Comparison of ENCODE assay signal across 10 cellular contexts in genomic region chr9:94169978-94170377, GRCh38.
DNase-seq lines count a peak whose midpoint lies in the region; ATAC-seq and TF ChIP-seq lines count a peak whose summit lies in the region.
"Had no signal": no experiment of that assay in that cellular context is flagged by ENCODE, and none has a peak within 500 bp of the region (broad histone marks: within the 10 kb centered on the region; RNA-seq: fewer than 3 reads in every experiment).

No MANE protein-coding gene starts in this region.

- H3K27ac ChIP-seq in CD4-positive, alpha-beta T cell (ENCODE audit: low read depth, low read length) = no peak overlapping the region
- H3K27ac ChIP-seq in KMS-11 = no peak overlapping the region

- no peaks in the 10 kb centered on the region for H3K9me3 ChIP-seq in CD4-positive, alpha-beta T cell (ENCODE audit: control insufficient read depth, low read length)

- H3K79me2 ChIP-seq in KMS-11 (ENCODE audit: insufficient read depth, low read depth) = peaks cover 81% of the 10 kb centered on the region

- H3K4me1 Mint-ChIP-seq in CD4-positive, alpha-beta T cell (ENCODE audit: low read depth) = peaks cover 90% of the 10 kb centered on the region
- H3K4me1 Mint-ChIP-seq in MCF 10A (ENCODE audit: insufficient read depth, unreplicated experiment) = peaks cover 40% of the 10 kb centered on the region
- H3K4me1 Mint-ChIP-seq in natural killer cell treated with Interleukin-12 subunit alpha and Interleukin-12 subunit beta and Interleukin-15 and Interleukin-18, amount 100 ng/mL, for 72 hours (ENCODE audit: low read depth in 2 of 2) = peaks cover 50 to 60% of the 10 kb centered on the region in 2 donors

- H3K9ac ChIP-seq in KMS-11 = no peak overlapping the region

- H3K4me2 ChIP-seq in KMS-11 = peak overlapping the region; percentile 30; the same call in 1 of the 2 replicates

- POLR2A ChIA-PET in CD4-positive, alpha-beta T cell (lab: Charles Lee) = no interaction called here
- POLR2A ChIA-PET in MCF 10A (lab: Yijun Ruan, JAX) = interaction anchor here (0.7 to 11.9 kb wide), 8 partner anchors 10 to 105 kb away, joined by 3 to 330 read pairs (median 14); no protein-coding TSS in a partner anchor

- DNase-seq in CD4-positive, alpha-beta T cell = no peak
- DNase-seq in MCF 10A (ENCODE audit: unreplicated experiment) = no peak
- DNase-seq in natural killer cell treated with Interleukin-12 subunit alpha and Interleukin-12 subunit beta and Interleukin-15 and Interleukin-18, amount 100 ng/mL, for 72 hours (ENCODE audit: low spot score) = no peak
- no peak for DNase-seq in stimulated activated CD4-positive, alpha-beta T cell treated with anti-CD3 and anti-CD28 coated beads, Interleukin-15, amount 100 ng/mL, for 24 hours
- no peak for DNase-seq in kidney glomerular epithelial cell (lab: John Stamatoyannopoulos, UW)
- no peak for DNase-seq in ureter (ENCODE audit: low spot score)
- DNase-seq: activated CD4-positive, alpha-beta memory T cell treated with anti-CD3 and anti-CD28 coated beads, Interleukin-2, amount 10 ng/mL, durations not matched to agents 7 days and 5 days; Kasumi-1 had no signal

- no peak for TF ChIP-seq CTCF in CD4-positive, alpha-beta T cell (IDR thresholded peaks at IDR 0.05)
- TF ChIP-seq CTCF in KMS-11 (conservative IDR thresholded peaks at IDR 0.05; ENCODE audit: low read depth, low read length) = no peak
- no peak for TF ChIP-seq CTCF in MCF 10A (IDR thresholded peaks at IDR 0.05; ENCODE audit: unreplicated experiment)

- no TSS peak for BruUV-seq in MCF 10A (replicated peaks; lab: Mats Ljungman, UMichigan)

- H3K36me3 ChIP-seq in KMS-11 (ENCODE audit: insufficient read depth) = peaks cover 8% of the 10 kb centered on the region; the same call in 1 of the 2 replicates

- H3K27me3 Mint-ChIP-seq in CD4-positive, alpha-beta T cell = no peaks in the 10 kb centered on the region
- no peaks in the 10 kb centered on the region for H3K27me3 Mint-ChIP-seq in MCF 10A (ENCODE audit: insufficient read depth, unreplicated experiment)
- no peaks in the 10 kb centered on the region for H3K27me3 Mint-ChIP-seq in natural killer cell treated with Interleukin-12 subunit alpha and Interleukin-12 subunit beta and Interleukin-15 and Interleukin-18, amount 100 ng/mL, for 72 hours
- H3K27me3 Mint-ChIP-seq: activated CD4-positive, alpha-beta memory T cell treated with anti-CD3 and anti-CD28 coated beads, Interleukin-2, amount 10 ng/mL, durations not matched to agents 7 days and 5 days had no signal

- H3K4me3 ChIP-seq in KMS-11 (IDR thresholded peaks at IDR 0.05; ENCODE audit: insufficient read depth, low read depth, low read length) = no peak overlapping the region

- no peaks in the 10 kb centered on the region for H3K9me3 Mint-ChIP-seq in CD4-positive, alpha-beta T cell
- H3K9me3 Mint-ChIP-seq in MCF 10A (ENCODE audit: unreplicated experiment) = no peaks in the 10 kb centered on the region
- no peaks in the 10 kb centered on the region for H3K9me3 Mint-ChIP-seq in natural killer cell treated with Interleukin-12 subunit alpha and Interleukin-12 subunit beta and Interleukin-15 and Interleukin-18, amount 100 ng/mL, for 72 hours
- H3K9me3 Mint-ChIP-seq: activated CD4-positive, alpha-beta memory T cell treated with anti-CD3 and anti-CD28 coated beads, Interleukin-2, amount 10 ng/mL, durations not matched to agents 7 days and 5 days had no signal

- intact Hi-C loops in CD4-positive, alpha-beta T cell (cut with DNase I, micrococcal nuclease) = loop anchor here (5.0 to 10.0 kb wide), 6 partner anchors 138 to 1875 kb away; partner anchors contain the start of genes PHF2 (in 2 of the 2), AOPEP (in 1 of the 2), IARS1 (in 1 of the 2) and IPPK (in 1 of the 2)
- intact Hi-C loops in MCF 10A (cut with micrococcal nuclease) = loop anchor here (5.0 kb wide), 1 partner anchor 158 kb away; no protein-coding TSS in a partner anchor

- H3K27me3 ChIP-seq in CD4-positive, alpha-beta T cell (ENCODE audit: control insufficient read depth, insufficient read depth, low read length) = no peaks in the 10 kb centered on the region
- no peaks in the 10 kb centered on the region for H3K27me3 ChIP-seq in KMS-11 (ENCODE audit: insufficient read depth, low read depth)

- no peak for ATAC-seq in CD4-positive, alpha-beta T cell (ENCODE audit: poor library complexity)
- ATAC-seq in natural killer cell treated with Interleukin-12 subunit alpha and Interleukin-12 subunit beta and Interleukin-15 and Interleukin-18, amount 100 ng/mL, for 72 hours = no peak
- no peak for ATAC-seq in GM19455 (IDR thresholded peaks at IDR 0.05; ENCODE audit: unreplicated experiment)

- CTCF ChIA-PET in CD4-positive, alpha-beta T cell (lab: Charles Lee) = interaction anchor here (1.2 to 1.9 kb wide), 2 partner anchors 13 to 44 kb away, joined by 3 to 6 read pairs; no protein-coding TSS in a partner anchor
- CTCF ChIA-PET in MCF 10A (lab: Yijun Ruan, JAX) = interaction anchor here (0.6 to 5.5 kb wide), 4 partner anchors 22 to 105 kb away, joined by 3 to 47 read pairs (median 7); no protein-coding TSS in a partner anchor

- H3K27ac Mint-ChIP-seq in CD4-positive, alpha-beta T cell = peak overlapping the region; percentile 98
- H3K27ac Mint-ChIP-seq in MCF 10A (ENCODE audit: low read depth, unreplicated experiment) = peak overlapping the region; percentile 74
- peak overlapping the region in 1 of 2 donors; percentile 45 for H3K27ac Mint-ChIP-seq in natural killer cell treated with Interleukin-12 subunit alpha and Interleukin-12 subunit beta and Interleukin-15 and Interleukin-18, amount 100 ng/mL, for 72 hours
- H3K27ac Mint-ChIP-seq: activated CD4-positive, alpha-beta memory T cell treated with anti-CD3 and anti-CD28 coated beads, Interleukin-2, amount 10 ng/mL, durations not matched to agents 7 days and 5 days had no signal

- peaks cover 77% of the 10 kb centered on the region for H4K20me1 ChIP-seq in KMS-11 (ENCODE audit: insufficient read depth)

- H3K4me3 Mint-ChIP-seq in CD4-positive, alpha-beta T cell = peak overlapping the region; percentile 67
- peak overlapping the region; percentile 83 for H3K4me3 Mint-ChIP-seq in MCF 10A (ENCODE audit: unreplicated experiment)
- H3K4me3 Mint-ChIP-seq in natural killer cell treated with Interleukin-12 subunit alpha and Interleukin-12 subunit beta and Interleukin-15 and Interleukin-18, amount 100 ng/mL, for 72 hours = peak overlapping the region; percentile 70

- H2AFZ ChIP-seq in KMS-11 (ENCODE audit: low read depth) = no peak overlapping the region

- peaks cover 55% of the 10 kb centered on the region for H3K4me1 ChIP-seq in KMS-11 (ENCODE audit: low read depth, poor library complexity, severe bottlenecking)

- H3K36me3 Mint-ChIP-seq in CD4-positive, alpha-beta T cell (ENCODE audit: low read depth) = peaks cover 48% of the 10 kb centered on the region
- H3K36me3 Mint-ChIP-seq in MCF 10A (ENCODE audit: insufficient read depth, unreplicated experiment) = peaks cover 73% of the 10 kb centered on the region
- peaks cover 7% of the 10 kb centered on the region for H3K36me3 Mint-ChIP-seq in natural killer cell treated with Interleukin-12 subunit alpha and Interleukin-12 subunit beta and Interleukin-15 and Interleukin-18, amount 100 ng/mL, for 72 hours
